Comparison of ENCODE assay signal across 9 cellular contexts in genomic region chr12:9634177-9634803, GRCh38. TPM values are rescaled to one million over a fixed set of nuclear protein-coding genes. Genes with fewer than 3 reads are reported as not detected.
DNase-seq lines count a peak whose midpoint lies in the region; ATAC-seq and TF ChIP-seq lines count a peak whose summit lies in the region.
"Had no signal": no experiment of that assay in that cellular context is flagged by ENCODE, and none has a peak within 500 bp of the region (broad histone marks: within the 10 kb centered on the region; RNA-seq: fewer than 3 reads in every experiment).

No MANE protein-coding gene starts in this region.

- peak overlapping the region; percentile 38 for H3K4me2 ChIP-seq in OCI-LY3 (ENCODE audit: low read length)

- ATAC-seq in activated T-cell treated with anti-CD3 and anti-CD28 coated beads, Interleukin-2, amount 50 U/mL, for 4 hours = peak; percentile 83 to 92
- ATAC-seq in gastrocnemius medialis = no peak

- intact Hi-C loops in gastrocnemius medialis (cut with DNase I; ENCODE audit: low total_unique reads) = no loop called here

- H3K4me1 Mint-ChIP-seq in CD8-positive, alpha-beta memory T cell = peaks cover 44 to 83% (median 79%) of the 10 kb centered on the region in 3 donors
- H3K4me1 Mint-ChIP-seq in activated T-cell treated with anti-CD3 and anti-CD28 coated beads, Interleukin-2, amount 50 U/mL, for 4 hours (ENCODE audit: low read depth) = peaks cover 56% of the 10 kb centered on the region

- peak overlapping the region in 5 of 7 donors; percentile 18 to 63 (median 43) for H3K4me3 Mint-ChIP-seq in CD8-positive, alpha-beta memory T cell
- H3K4me3 Mint-ChIP-seq in activated T-cell treated with anti-CD3 and anti-CD28 coated beads, Interleukin-2, amount 50 U/mL, for 4 hours = no peak overlapping the region

- CTCF ChIA-PET in CD8-positive, alpha-beta memory T cell (lab: Charles Lee) = interaction anchor here (0.7 to 6.3 kb wide), 22 partner anchors 9 to 303 kb away, joined by 3 to 80 read pairs (median 4); partner anchors contain the start of gene CLEC2D

- no peaks in the 10 kb centered on the region for H3K36me3 ChIP-seq in CD8-positive, alpha-beta memory T cell (ENCODE audit: insufficient read depth, low read length)
- peaks cover 18% of the 10 kb centered on the region for H3K36me3 ChIP-seq in OCI-LY3 (replicated peaks; ENCODE audit: low read depth, low read length)
- no peaks in the 10 kb centered on the region for H3K36me3 ChIP-seq in gastrocnemius medialis
- H3K36me3 ChIP-seq: thoracic aorta had no signal

- H3K27ac Mint-ChIP-seq in CD8-positive, alpha-beta memory T cell = peak overlapping the region; percentile 11 to 93 (median 88)

- TF ChIP-seq CTCF in OCI-LY3 (IDR thresholded peaks at IDR 0.05; ENCODE audit: low read depth, low read length) (peak; percentile 91), gastrocnemius medialis (IDR thresholded peaks at IDR 0.05 in 4 of 5, conservative IDR thresholded peaks at IDR 0.05 in 1 of 5) (peak in 4 of 5 experiments; percentile 17 to 57 (median 38))

- peaks cover 0 to 2% (median 0%) of the 10 kb centered on the region in 5 donors for H3K9me3 Mint-ChIP-seq in CD8-positive, alpha-beta memory T cell
- H3K9me3 Mint-ChIP-seq in activated T-cell treated with anti-CD3 and anti-CD28 coated beads, Interleukin-2, amount 50 U/mL, for 4 hours = no peaks in the 10 kb centered on the region

- peak overlapping the region; percentile 1 for H3K4me3 ChIP-seq in CD8-positive, alpha-beta memory T cell (ENCODE audit: low read length)
- H3K4me3 ChIP-seq in OCI-LY3 (ENCODE audit: low read length) = peak overlapping the region; percentile 15
- H3K4me3 ChIP-seq in gastrocnemius medialis = no peak overlapping the region
- H3K4me3 ChIP-seq: thoracic aorta had no signal

- peak overlapping the region; percentile 51; the same call in 1 of the 2 replicates for H2AFZ ChIP-seq in OCI-LY3 (ENCODE audit: low read depth, low read length)

- no peaks in the 10 kb centered on the region for H3K27me3 ChIP-seq in CD8-positive, alpha-beta memory T cell (ENCODE audit: insufficient read depth, low read length, poor library complexity, severe bottlenecking)
- H3K27me3 ChIP-seq in OCI-LY3 (ENCODE audit: low read depth, low read length) (no peaks in the 10 kb centered on the region), gastrocnemius medialis (no peaks in the 10 kb centered on the region)

- peaks cover 3 to 18% (median 6%) of the 10 kb centered on the region in 3 donors for H3K36me3 Mint-ChIP-seq in CD8-positive, alpha-beta memory T cell
- H3K36me3 Mint-ChIP-seq in activated T-cell treated with anti-CD3 and anti-CD28 coated beads, Interleukin-2, amount 50 U/mL, for 4 hours (ENCODE audit: insufficient read depth) = peaks cover 1% of the 10 kb centered on the region

- no peaks in the 10 kb centered on the region for H4K20me1 ChIP-seq in OCI-LY3 (ENCODE audit: insufficient read depth, low read length)

- in situ Hi-C loops in gastrocnemius medialis (cut with MboI; ENCODE audit: low sequenced_read_pairs in 4 of 4) = loop anchor here in 3 of 4 donors (10.0 kb wide), 1 partner anchor 71 kb away; no protein-coding TSS in a partner anchor

- POLR2A ChIA-PET in CD8-positive, alpha-beta memory T cell (lab: Charles Lee) = interaction anchor here (0.5 to 0.6 kb wide), 2 partner anchors 14 to 71 kb away, joined by 3 read pairs; no protein-coding TSS in a partner anchor

- no peak for TF ChIP-seq POLR2A in gastrocnemius medialis (IDR thresholded peaks at IDR 0.05)

- peaks cover 10% of the 10 kb centered on the region for H3K79me2 ChIP-seq in OCI-LY3 (ENCODE audit: low read length)

- no peaks in the 10 kb centered on the region for H3K9me3 ChIP-seq in CD8-positive, alpha-beta memory T cell (ENCODE audit: low read length)
- H3K9me3 ChIP-seq in OCI-LY3 (ENCODE audit: insufficient read depth, low read length) (no peaks in the 10 kb centered on the region; the same call in 1 of the 2 replicates), gastrocnemius medialis (no peaks in the 10 kb centered on the region)
- H3K9me3 ChIP-seq: thoracic aorta had no signal

- H3K27me3 Mint-ChIP-seq in CD8-positive, alpha-beta memory T cell = peaks cover 0 to 2% of the 10 kb centered on the region in 2 donors
- H3K27me3 Mint-ChIP-seq in activated T-cell treated with anti-CD3 and anti-CD28 coated beads, Interleukin-2, amount 50 U/mL, for 4 hours (ENCODE audit: low read depth) = no peaks in the 10 kb centered on the region

- peak; percentile 64 to 80 (median 68) for DNase-seq in CD8-positive, alpha-beta memory T cell
- DNase-seq in HCEC 1CT (peak; percentile 25), fibroblast of the conjunctiva (ENCODE audit: low read depth) (peak; percentile 26), gastrocnemius medialis (no peak), epidermal melanocyte (ENCODE audit: insufficient read length, low spot score) (no peak), OCI-M2 (lab: John Stamatoyannopoulos, UW; ENCODE audit: unreplicated experiment) (no peak)
- DNase-seq in activated T-cell treated with anti-CD3 and anti-CD28 coated beads, Interleukin-2, amount 50 U/mL, for 4 hours = peak; percentile 83

- peaks cover 57% of the 10 kb centered on the region for H3K4me1 ChIP-seq in CD8-positive, alpha-beta memory T cell (ENCODE audit: insufficient read depth, low read length)
- H3K4me1 ChIP-seq in OCI-LY3 (ENCODE audit: low read length) (peaks cover 46% of the 10 kb centered on the region), gastrocnemius medialis (no peaks in the 10 kb centered on the region)

- no peak overlapping the region for H3K27ac ChIP-seq in CD8-positive, alpha-beta memory T cell (ENCODE audit: low read depth, low read length)
- H3K27ac ChIP-seq in OCI-LY3 (ENCODE audit: low read length) (peak overlapping the region; percentile 79), gastrocnemius medialis (no peak overlapping the region)
- H3K27ac ChIP-seq: thoracic aorta had no signal

- peak overlapping the region; percentile 57 for H3K9ac ChIP-seq in OCI-LY3 (ENCODE audit: low read length)

RNA-seq across cellular contexts. Expression of gene KLRB1, which starts 26.6 kb away (rescaled TPM):
- total RNA-seq in CD8-positive, alpha-beta memory T cell = 1 to 10 TPM; 7.6 TPM
- polyA plus RNA-seq in CD8-positive, alpha-beta memory T cell = 249 TPM
- total RNA-seq in activated T-cell treated with anti-CD3 and anti-CD28 coated beads, Interleukin-2, amount 50 U/mL, for 4 hours = 1 to 10 TPM in 2 of 3 donors, under 1 TPM in 1; 0.56 to 2.2 (median 1.1) TPM
- total RNA-seq in gastrocnemius medialis = 1 to 10 TPM in 1 of 4 donors, not detected in 3; 1.0 TPM

RNA-seq across cellular contexts. Expression of gene CLEC2D, which starts 35.2 kb away (rescaled TPM):
- total RNA-seq in CD8-positive, alpha-beta memory T cell = 100 to 1,000 TPM; 320 to 340 TPM
- polyA plus RNA-seq in CD8-positive, alpha-beta memory T cell = 311 TPM
- 100 to 1,000 TPM; 278 to 321 (median 282) TPM for total RNA-seq in activated T-cell treated with anti-CD3 and anti-CD28 coated beads, Interleukin-2, amount 50 U/mL, for 4 hours
- 1 to 10 TPM in 1 of 4 donors, under 1 TPM in 3; 0.29 to 2.1 (median 0.58) TPM for total RNA-seq in gastrocnemius medialis

Comparison
In these comparisons a context has a peak if more than half of its experiments do, and no peak if none do; other contexts are left out.
1. DNase-seq: peak in CD8-positive, alpha-beta memory T cell (5 of 5), HCEC 1CT (single experiment), activated T-cell treated with anti-CD3 and anti-CD28 coated beads, Interleukin-2, amount 50 U/mL, for 4 hours (single experiment) and fibroblast of the conjunctiva (single experiment); none in gastrocnemius medialis (0 of 2), epidermal melanocyte (single experiment) and OCI-M2 (single experiment).
2. H3K4me3 ChIP-seq: peak in CD8-positive, alpha-beta memory T cell (single experiment) and OCI-LY3 (single experiment); none in gastrocnemius medialis (0 of 4).
3. ATAC-seq: peak in activated T-cell treated with anti-CD3 and anti-CD28 coated beads, Interleukin-2, amount 50 U/mL, for 4 hours (2 of 2); none in gastrocnemius medialis (0 of 2).
4. RNA of gene CLEC2D, which starts 35.2 kb away (total RNA-seq): 320 to 340 TPM in CD8-positive, alpha-beta memory T cell and 278 to 321 TPM in activated T-cell treated with anti-CD3 and anti-CD28 coated beads, Interleukin-2, amount 50 U/mL, for 4 hours; 0.29 to 2.1 TPM in gastrocnemius medialis; every median in the first group is over 10 times any median in the second.